In genomic region chr11:3160252-3161031, GRCh38 we compare ENCODE assay signal across 8 cellular contexts. TPM values are rescaled to one million over a fixed set of nuclear protein-coding genes. Genes with fewer than 3 reads are reported as not detected.
DNase-seq lines count a peak whose midpoint lies in the region; ATAC-seq, FAIRE-seq and TF ChIP-seq lines count a peak whose summit lies in the region.

No MANE protein-coding gene starts in this region.

- WGBS in iPS DF 6.9 (ENCODE audit: insufficient coverage, insufficient read length), result no CpG with 5 or more reads among the region's 48 CpGs
- WGBS in psoas muscle, 3 donors, result 3 to 5% (median 5%) methylated on average over 44 to 48 of the region's 48 CpGs

- H3K36me3 Mint-ChIP-seq in activated T-helper 1 cell treated with anti-CD3 and anti-CD28 coated beads, Interleukin-12 subunit alpha, Interleukin-12 subunit beta, Interleukin-2, Interleukin-4 antibody, amounts not matched to agents 30 ng/mL and 10 ng/mL and 1 ng/mL, durations not matched to agents 14 hours and 24 hours and 36 hours (ENCODE audit: low read depth), result no peaks in the 10 kb centered on the region

- H3K4me1 ChIP-seq in breast epithelium (peaks cover 20 to 37% of the 10 kb centered on the region in 2 donors), iPS DF 6.9 (ENCODE audit: control insufficient read depth, insufficient read depth, low read length) (peaks cover 13% of the 10 kb centered on the region), psoas muscle (peaks cover 54% of the 10 kb centered on the region)

- H3K27me3 ChIP-seq in breast epithelium (no peaks in the 10 kb centered on the region), iPS DF 6.9 (ENCODE audit: control insufficient read depth, insufficient read depth, low read length) (peaks cover under 1% of the 10 kb centered on the region; the same call in 1 of the 2 replicates), psoas muscle (ENCODE audit: insufficient read depth in 3 of 3, low read length in 2 of 3) (no peaks in the 10 kb centered on the region)

- peaks cover under 1% of the 10 kb centered on the region for H3K4me1 Mint-ChIP-seq in activated T-helper 1 cell treated with anti-CD3 and anti-CD28 coated beads, Interleukin-12 subunit alpha, Interleukin-12 subunit beta, Interleukin-2, Interleukin-4 antibody, amounts not matched to agents 30 ng/mL and 10 ng/mL and 1 ng/mL, durations not matched to agents 14 hours and 24 hours and 36 hours (ENCODE audit: low read depth)

- ATAC-seq in psoas muscle (peak; percentile 75 to 88 (median 78)), HG03457 (IDR thresholded peaks at IDR 0.05; ENCODE audit: unreplicated experiment) (no peak)

- H3K4me3 Mint-ChIP-seq in activated T-helper 1 cell treated with anti-CD3 and anti-CD28 coated beads, Interleukin-12 subunit alpha, Interleukin-12 subunit beta, Interleukin-2, Interleukin-4 antibody, amounts not matched to agents 30 ng/mL and 10 ng/mL and 1 ng/mL, durations not matched to agents 14 hours and 24 hours and 36 hours, result no peak overlapping the region

- no peaks in the 10 kb centered on the region for H3K36me3 ChIP-seq in breast epithelium
- no peaks in the 10 kb centered on the region for H3K36me3 ChIP-seq in iPS DF 6.9 (ENCODE audit: control insufficient read depth, insufficient read depth, low read length)
- no peaks in the 10 kb centered on the region for H3K36me3 ChIP-seq in psoas muscle (ENCODE audit: insufficient read depth in 1 of 2, low read depth in 1 of 2)

- TF ChIP-seq CTCF in breast epithelium (IDR thresholded peaks at IDR 0.05), result no peak
- TF ChIP-seq CTCF in psoas muscle (IDR thresholded peaks at IDR 0.05), result no peak
- no peak for TF ChIP-seq CTCF in D721Med (IDR thresholded peaks at IDR 0.05; ENCODE audit: insufficient read depth, missing control alignments)

- peaks cover 22% of the 10 kb centered on the region for H3K27me3 Mint-ChIP-seq in activated T-helper 1 cell treated with anti-CD3 and anti-CD28 coated beads, Interleukin-12 subunit alpha, Interleukin-12 subunit beta, Interleukin-2, Interleukin-4 antibody, amounts not matched to agents 30 ng/mL and 10 ng/mL and 1 ng/mL, durations not matched to agents 14 hours and 24 hours and 36 hours (ENCODE audit: insufficient read depth)

- no peak for FAIRE-seq in D721Med (lab: Jason Lieb, UNC)

- no peaks in the 10 kb centered on the region for H3K9me3 ChIP-seq in breast epithelium
- H3K9me3 ChIP-seq in iPS DF 6.9 (ENCODE audit: control insufficient read depth, insufficient read depth, low read length), result no peaks in the 10 kb centered on the region
- H3K9me3 ChIP-seq in psoas muscle, result no peaks in the 10 kb centered on the region

- DNase-seq in H4 (ENCODE audit: low spot score) (peak; percentile 87), NCI-H69 (lab: John Stamatoyannopoulos, UW) (peak; percentile 90), breast epithelium (ENCODE audit: low spot score in 2 of 2) (peak; percentile 68 to 73), iPS DF 6.9 (ENCODE audit: low read depth, low spot score) (peak; percentile 86), psoas muscle (peak; percentile 91 to 93), D721Med (ENCODE audit: insufficient read length, low spot score) (no peak)
- no peak for DNase-seq in activated T-helper 1 cell treated with anti-CD3 and anti-CD28 coated beads, Interleukin-12 subunit alpha, Interleukin-12 subunit beta, Interleukin-2, Interleukin-4 antibody, amounts not matched to agents 30 ng/mL and 10 ng/mL and 1 ng/mL, durations not matched to agents 14 hours and 24 hours and 36 hours (ENCODE audit: low spot score)

- H3K27ac ChIP-seq in breast epithelium (peak overlapping the region; percentile 64 to 90), iPS DF 6.9 (ENCODE audit: low read length) (no peak overlapping the region), psoas muscle (peak overlapping the region; percentile 48)

- H3K27ac Mint-ChIP-seq in activated T-helper 1 cell treated with anti-CD3 and anti-CD28 coated beads, Interleukin-12 subunit alpha, Interleukin-12 subunit beta, Interleukin-2, Interleukin-4 antibody, amounts not matched to agents 30 ng/mL and 10 ng/mL and 1 ng/mL, durations not matched to agents 14 hours and 24 hours and 36 hours, result no peak overlapping the region

- H3K4me3 ChIP-seq in breast epithelium (peak overlapping the region; percentile 51 to 81 (median 55)), iPS DF 6.9 (ENCODE audit: low read length) (peak overlapping the region; percentile 37; the same call in 1 of the 2 replicates), psoas muscle (peak overlapping the region; percentile 70)

- no peaks in the 10 kb centered on the region for H3K9me3 Mint-ChIP-seq in activated T-helper 1 cell treated with anti-CD3 and anti-CD28 coated beads, Interleukin-12 subunit alpha, Interleukin-12 subunit beta, Interleukin-2, Interleukin-4 antibody, amounts not matched to agents 30 ng/mL and 10 ng/mL and 1 ng/mL, durations not matched to agents 14 hours and 24 hours and 36 hours

- no peak for TF ChIP-seq POLR2A in breast epithelium (IDR thresholded peaks at IDR 0.05)

- intact Hi-C loops in breast epithelium (cut with DNase I; ENCODE audit: low total_unique reads) (no loop called here), psoas muscle (cut with DNase I) (loop anchor here (1.0 to 10.0 kb wide), 3 partner anchors 13 to 106 kb away; partner anchors contain the start of gene CARS1 (in 1 of the 2))
- intact Hi-C loops in activated T-helper 1 cell treated with anti-CD3 and anti-CD28 coated beads, Interleukin-12 subunit alpha, Interleukin-12 subunit beta, Interleukin-2, Interleukin-4 antibody, amounts not matched to agents 30 ng/mL and 10 ng/mL and 1 ng/mL, durations not matched to agents 14 hours and 24 hours and 36 hours (cut with micrococcal nuclease), result no loop called here

RNA-seq across cellular contexts. Expression of gene OSBPL5, which starts 4.7 kb away (rescaled TPM):
- 9.2 and 12.7 TPM in 2 replicates for total RNA-seq in H4 (2014; rRNA removed; shearing (Covaris generic))
- total RNA-seq in breast epithelium, result 10 to 100 TPM; 25.3 to 64.2 (median 27.8) TPM
- total RNA-seq in psoas muscle, result 10 to 100 TPM in 2 of 4 donors, 1 to 10 TPM in 2; 6.9 to 12.4 (median 10.3) TPM
- polyA plus RNA-seq in psoas muscle, result 1 to 10 TPM; 3.4 to 5.0 (median 4.3) TPM
- 1.6 and 1.9 TPM in 2 replicates for total RNA-seq in activated T-helper 1 cell treated with anti-CD3 and anti-CD28 coated beads, Interleukin-12 subunit alpha, Interleukin-12 subunit beta, Interleukin-2, Interleukin-4 antibody, amounts not matched to agents 30 ng/mL and 10 ng/mL and 1 ng/mL, durations not matched to agents 14 hours and 24 hours and 36 hours

RNA-seq across cellular contexts. Expression of gene MRGPRG, which starts 58.2 kb away (rescaled TPM):
- not detected in 2 replicates for total RNA-seq in H4 (2014; rRNA removed; shearing (Covaris generic))
- total RNA-seq in breast epithelium (not detected), psoas muscle (not detected)
- not detected for polyA plus RNA-seq in psoas muscle
- not detected in 2 replicates for total RNA-seq in activated T-helper 1 cell treated with anti-CD3 and anti-CD28 coated beads, Interleukin-12 subunit alpha, Interleukin-12 subunit beta, Interleukin-2, Interleukin-4 antibody, amounts not matched to agents 30 ng/mL and 10 ng/mL and 1 ng/mL, durations not matched to agents 14 hours and 24 hours and 36 hours

Comparison
In these comparisons a context has a peak if more than half of its experiments do, and no peak if none do; other contexts are left out.
1. DNase-seq: peak in H4 (single experiment), NCI-H69 (single experiment), breast epithelium (2 of 2), iPS DF 6.9 (single experiment) and psoas muscle (2 of 2); none in activated T-helper 1 cell treated with anti-CD3 and anti-CD28 coated beads, Interleukin-12 subunit alpha, Interleukin-12 subunit beta, Interleukin-2, Interleukin-4 antibody, amounts not matched to agents 30 ng/mL and 10 ng/mL and 1 ng/mL, durations not matched to agents 14 hours and 24 hours and 36 hours (single experiment) and D721Med (single experiment).
2. intact Hi-C loops: an anchor here in psoas muscle (1.0 to 10.0 kb wide); none called in breast epithelium and activated T-helper 1 cell treated with anti-CD3 and anti-CD28 coated beads, Interleukin-12 subunit alpha, Interleukin-12 subunit beta, Interleukin-2, Interleukin-4 antibody, amounts not matched to agents 30 ng/mL and 10 ng/mL and 1 ng/mL, durations not matched to agents 14 hours and 24 hours and 36 hours.
3. Peak in every context shown above with its lines, with median percentiles within 50 percentile points of each other: H3K4me3 ChIP-seq.